18 cellular contexts compared by ENCODE assay signal in genomic region chr6:43125119-43125518, GRCh38. TPM values are rescaled to one million over a fixed set of nuclear protein-coding genes. Genes with fewer than 3 reads are reported as not detected.
DNase-seq lines count a peak whose midpoint lies in the region; TF ChIP-seq lines count a peak whose summit lies in the region.
"Had no signal": no experiment of that assay in that cellular context is flagged by ENCODE, and none has a peak within 500 bp of the region (broad histone marks: within the 10 kb centered on the region; RNA-seq: fewer than 3 reads in every experiment).

No MANE protein-coding gene starts in this region.

- TF ChIP-seq CTCF in glutamatergic neuron (IDR thresholded peaks at IDR 0.05; ENCODE audit: partially characterized antibody, unreplicated experiment): no peak

- H3K4me3 Mint-ChIP-seq in glutamatergic neuron (ENCODE audit: unreplicated experiment): no peak overlapping the region
- H3K4me3 Mint-ChIP-seq: activated naive CD4-positive, alpha-beta T cell treated with anti-CD3 and anti-CD28 coated beads, Interleukin-2, amount 50 U/mL, for 24 hours; CD4-positive, alpha-beta T cell had no signal

- H3K27me3 ChIP-seq in adipocyte (replicated peaks; ENCODE audit: control insufficient read depth, insufficient read depth, low read length) (no peaks in the 10 kb centered on the region), MG63 (no peaks in the 10 kb centered on the region)

- H3K4me1 Mint-ChIP-seq in glutamatergic neuron (ENCODE audit: low read depth, unreplicated experiment): peaks cover 41% of the 10 kb centered on the region
- H3K4me1 Mint-ChIP-seq: activated naive CD4-positive, alpha-beta T cell treated with anti-CD3 and anti-CD28 coated beads, Interleukin-2, amount 50 U/mL, for 24 hours had no signal

- H3K36me3 ChIP-seq in adipocyte (ENCODE audit: control insufficient read depth, insufficient read depth, low read length, severe bottlenecking): no peaks in the 10 kb centered on the region
- H3K36me3 ChIP-seq in MG63: no peaks in the 10 kb centered on the region
- H3K36me3 ChIP-seq: lower lobe of right lung had no signal

- H3K9me3 ChIP-seq in adipocyte (ENCODE audit: control insufficient read depth, low read length) (no peaks in the 10 kb centered on the region), MG63 (no peaks in the 10 kb centered on the region)
- H3K9me3 ChIP-seq: lower lobe of right lung had no signal

- peaks cover 16% of the 10 kb centered on the region for H3K27me3 Mint-ChIP-seq in glutamatergic neuron (ENCODE audit: unreplicated experiment)
- H3K27me3 Mint-ChIP-seq: activated naive CD4-positive, alpha-beta T cell treated with anti-CD3 and anti-CD28 coated beads, Interleukin-2, amount 50 U/mL, for 24 hours; CD4-positive, alpha-beta T cell had no signal

- H3K4me1 ChIP-seq in adipocyte (ENCODE audit: control insufficient read depth, insufficient read depth, low read length): peaks cover 67% of the 10 kb centered on the region

- peak overlapping the region; percentile 99 for H3K27ac Mint-ChIP-seq in glutamatergic neuron (ENCODE audit: unreplicated experiment)
- H3K27ac Mint-ChIP-seq: activated naive CD4-positive, alpha-beta T cell treated with anti-CD3 and anti-CD28 coated beads, Interleukin-2, amount 50 U/mL, for 24 hours; CD4-positive, alpha-beta T cell had no signal

- H3K36me3 Mint-ChIP-seq in glutamatergic neuron (ENCODE audit: unreplicated experiment): no peaks in the 10 kb centered on the region
- H3K36me3 Mint-ChIP-seq: activated naive CD4-positive, alpha-beta T cell treated with anti-CD3 and anti-CD28 coated beads, Interleukin-2, amount 50 U/mL, for 24 hours had no signal

- peaks cover 15% of the 10 kb centered on the region for H3K9me3 Mint-ChIP-seq in glutamatergic neuron (ENCODE audit: unreplicated experiment)
- H3K9me3 Mint-ChIP-seq: activated naive CD4-positive, alpha-beta T cell treated with anti-CD3 and anti-CD28 coated beads, Interleukin-2, amount 50 U/mL, for 24 hours; CD4-positive, alpha-beta T cell had no signal

- H3K4me3 ChIP-seq in adipocyte (ENCODE audit: low read length) (no peak overlapping the region), skeletal muscle cell (ENCODE audit: low read depth, low read length) (no peak overlapping the region), MG63 (no peak overlapping the region)
- H3K4me3 ChIP-seq: lower lobe of right lung had no signal

- no peak overlapping the region for H3K9ac ChIP-seq in adipocyte (ENCODE audit: low read length)

- peak; percentile 96 for DNase-seq in EH (ENCODE audit: low read depth)
- peak; percentile 96 for DNase-seq in adipocyte (ENCODE audit: low read depth)
- DNase-seq in glutamatergic neuron: peak; percentile 42
- peak; percentile 88 for DNase-seq in skeletal muscle cell (ENCODE audit: low read depth)
- DNase-seq in activated gamma-delta T cell (lab: John Stamatoyannopoulos, UW): no peak
- no peak for DNase-seq in SIG-M5 (lab: John Stamatoyannopoulos, UW)
- no peak for DNase-seq in stimulated activated CD4-positive, alpha-beta T cell treated with anti-CD3 and anti-CD28 coated beads, Interleukin-4, amount 100 ng/mL, for 4 hours
- DNase-seq in MG63: no peak
- DNase-seq: CD4-positive, alpha-beta T cell; hippocampal formation; KG1; lower lobe of right lung; NCI-H1930; NCI-H774; SHP77 treated with DMSO at 0.1 percent for 48 hours; stimulated activated CD4-positive, alpha-beta T cell treated with anti-CD3 and anti-CD28 coated beads, Interleukin-4, amount 100 ng/mL, for 24 hours; stimulated activated naive CD4-positive, alpha-beta T cell had no signal

RNA-seq across cellular contexts. Expression of gene SRF, which starts 46.0 kb away (rescaled TPM):
- total RNA-seq in glutamatergic neuron (ENCODE audit: unreplicated experiment): 20.7 TPM
- total RNA-seq in MG63 (2014; rRNA removed; shearing (Covaris generic); ENCODE audit: low replicate concordance): 20.9 and 22.8 TPM in 2 replicates

RNA-seq across cellular contexts. Expression of gene PTK7, which starts 49.0 kb away (rescaled TPM):
- 166 TPM for total RNA-seq in glutamatergic neuron (ENCODE audit: unreplicated experiment)
- 45.0 and 57.3 TPM in 2 replicates for total RNA-seq in MG63 (2014; rRNA removed; shearing (Covaris generic); ENCODE audit: low replicate concordance)

RNA-seq across cellular contexts. Expression of gene CUL9, which starts 56.9 kb away (rescaled TPM):
- 51.6 TPM for total RNA-seq in glutamatergic neuron (ENCODE audit: unreplicated experiment)
- total RNA-seq in MG63 (2014; rRNA removed; shearing (Covaris generic); ENCODE audit: low replicate concordance): 6.2 and 47.2 TPM in 2 replicates

Comparison
In these comparisons a context has a peak if more than half of its experiments do, and no peak if none do; other contexts are left out.
1. DNase-seq: peak in EH (single experiment), adipocyte (single experiment), glutamatergic neuron (single experiment) and skeletal muscle cell (single experiment); none in activated gamma-delta T cell (single experiment), SIG-M5 (single experiment), stimulated activated CD4-positive, alpha-beta T cell treated with anti-CD3 and anti-CD28 coated beads, Interleukin-4, amount 100 ng/mL, for 4 hours (0 of 2) and MG63 (single experiment).